8 cellular contexts compared by ENCODE assay signal in the genomic region with DNA sequence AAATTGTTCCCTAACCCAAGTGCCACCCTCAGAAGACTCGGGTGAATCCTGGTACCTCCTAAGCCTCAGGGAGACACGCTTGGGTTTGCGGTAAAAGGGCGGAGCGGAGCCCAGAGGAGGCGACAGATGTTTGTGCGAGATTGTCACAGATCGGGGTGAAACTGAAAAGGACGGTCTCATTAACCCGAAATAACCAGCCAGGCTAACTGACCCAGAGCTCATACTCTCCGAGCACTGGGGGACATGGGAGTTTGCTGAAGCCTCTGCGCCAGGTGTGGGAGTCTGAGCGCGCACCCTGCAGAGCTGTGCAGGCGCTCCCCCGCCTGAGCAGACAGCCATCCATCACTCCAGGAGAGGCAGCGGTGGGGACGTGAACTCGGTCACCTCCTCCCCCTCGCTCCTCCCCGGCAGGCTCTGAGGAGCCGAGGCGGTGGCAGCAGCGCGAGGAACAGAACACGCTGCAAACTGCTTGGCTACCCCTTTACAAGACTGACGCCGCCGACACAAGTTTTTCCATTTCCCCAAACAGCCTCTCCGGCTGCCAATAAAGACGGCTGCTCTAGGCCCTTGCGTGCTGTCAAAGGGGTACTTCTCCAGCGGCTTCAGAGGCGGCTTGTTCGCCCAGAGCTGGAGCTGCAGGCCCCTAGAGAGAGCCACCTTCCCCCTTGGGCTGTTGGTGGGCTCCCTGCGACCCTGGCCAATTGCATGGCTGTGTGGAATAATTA. TPM values are rescaled to one million over a fixed set of nuclear protein-coding genes. Genes with fewer than 3 reads are reported as not detected.
A peak's percentile ranks its signal among the peaks of the same experiment; 100 is the strongest.
DNase-seq lines count a peak whose midpoint lies in the region; ATAC-seq and TF ChIP-seq lines count a peak whose summit lies in the region.

No MANE protein-coding gene starts in this region.

- peaks cover 4% of the 10 kb centered on the region for H3K9me3 Mint-ChIP-seq in glutamatergic neuron (ENCODE audit: unreplicated experiment)

- TF ChIP-seq CTCF in BE2C (IDR thresholded peaks at IDR 0.05; ENCODE audit: low read depth, low read length) = no peak
- no peak for TF ChIP-seq CTCF in glutamatergic neuron (IDR thresholded peaks at IDR 0.05; ENCODE audit: partially characterized antibody, unreplicated experiment)
- no peak for TF ChIP-seq CTCF in adrenal gland (IDR thresholded peaks at IDR 0.05)

- no peak overlapping the region for H3K4me2 ChIP-seq in neuronal stem cell (ENCODE audit: insufficient read depth, low read length, poor library complexity, severe bottlenecking)

- H3K36me3 ChIP-seq in BE2C (no peaks in the 10 kb centered on the region), neuronal stem cell (replicated peaks in 1 of 2; ENCODE audit: control insufficient read depth in 2 of 2, insufficient read depth in 2 of 2, low read length in 2 of 2) (no peaks in the 10 kb centered on the region), adrenal gland (replicated peaks in 1 of 2) (no peaks in the 10 kb centered on the region)

- peaks cover 46% of the 10 kb centered on the region for H3K4me1 Mint-ChIP-seq in glutamatergic neuron (ENCODE audit: low read depth, unreplicated experiment)

- H3K4me3 ChIP-seq in BE2C (ENCODE audit: low read depth, low read length) (no peak overlapping the region), neuronal stem cell (ENCODE audit: low read length in 2 of 2) (peak overlapping the region in 1 of 2 donors; percentile 49), adrenal gland (no peak overlapping the region)

- peak overlapping the region; percentile 73 for H2AK5ac ChIP-seq in neuronal stem cell (ENCODE audit: low read depth, low read length)

- peak overlapping the region; percentile 46 for H2BK15ac ChIP-seq in neuronal stem cell (ENCODE audit: low read length)

- H2BK12ac ChIP-seq in neuronal stem cell (ENCODE audit: low read length) = peak overlapping the region; percentile 24

- no peak overlapping the region for H3K23ac ChIP-seq in neuronal stem cell (ENCODE audit: low read depth, low read length, poor library complexity)

- H3K27ac ChIP-seq in neuronal stem cell (replicated peaks; ENCODE audit: low read length) = no peak overlapping the region
- H3K27ac ChIP-seq in adrenal gland = no peak overlapping the region

- WGBS in neuronal stem cell (ENCODE audit: extremely low coverage in 2 of 2, insufficient read length in 2 of 2, insufficient replicate concordance in 1 of 2), 2 donors = no CpG with 5 or more reads among the region's 36 CpGs
- 16 to 27% (median 23%) methylated on average over 15 to 36 of the region's 36 CpGs for WGBS in adrenal gland, 4 donors

- DNase-seq in BE2C (peak; percentile 30), OCI-M2 (lab: John Stamatoyannopoulos, UW; ENCODE audit: unreplicated experiment) (peak; percentile 53), neuronal stem cell (ENCODE audit: low spot score) (no peak), glutamatergic neuron (no peak), adrenal gland (no peak)

- intact Hi-C loops in adrenal gland (cut with DNase I) = no loop called here

- no peak overlapping the region for H4K8ac ChIP-seq in neuronal stem cell (ENCODE audit: low read depth, low read length)

- H3K9me3 ChIP-seq in BE2C (no peaks in the 10 kb centered on the region), neuronal stem cell (replicated peaks in 1 of 2; ENCODE audit: control insufficient read depth in 2 of 2, insufficient read depth in 1 of 2, low read depth in 1 of 2, low read length in 2 of 2) (peaks cover 3 to 8% of the 10 kb centered on the region in 2 donors), adrenal gland (replicated peaks in 1 of 3) (no peaks in the 10 kb centered on the region)

- H3K27me3 ChIP-seq in BE2C = peaks cover 8% of the 10 kb centered on the region; the same call in 1 of the 2 replicates
- peaks cover 0 to 86% (median 4%) of the 10 kb centered on the region in 3 experiments for H3K27me3 ChIP-seq in neuronal stem cell (ENCODE audit: control insufficient read depth in 3 of 3, insufficient read depth in 3 of 3, low read depth in 1 of 3, low read length in 3 of 3)
- H3K27me3 ChIP-seq in adrenal gland = peaks cover 67% of the 10 kb centered on the region

- no peak overlapping the region for H3K4me3 Mint-ChIP-seq in glutamatergic neuron (ENCODE audit: unreplicated experiment)

- no peak overlapping the region for H3K4ac ChIP-seq in neuronal stem cell (ENCODE audit: low read length)

- H4K91ac ChIP-seq in neuronal stem cell (ENCODE audit: low read depth, low read length, poor library complexity) = no peak overlapping the region

- H3K27ac Mint-ChIP-seq in glutamatergic neuron (ENCODE audit: unreplicated experiment) = no peak overlapping the region

- H3K36me3 Mint-ChIP-seq in glutamatergic neuron (ENCODE audit: unreplicated experiment) = no peaks in the 10 kb centered on the region

- peak overlapping the region; percentile 14 for H2BK5ac ChIP-seq in neuronal stem cell (ENCODE audit: low read length)

- no peak overlapping the region for H3K9ac ChIP-seq in neuronal stem cell (ENCODE audit: low read depth, low read length, poor library complexity)

- peak overlapping the region; percentile 69 for H3K18ac ChIP-seq in neuronal stem cell (ENCODE audit: low read length)

- peaks cover 2% of the 10 kb centered on the region for H3K27me3 Mint-ChIP-seq in glutamatergic neuron (ENCODE audit: unreplicated experiment)

- H2BK120ac ChIP-seq in neuronal stem cell (ENCODE audit: low read depth, low read length) = no peak overlapping the region

- ATAC-seq in GM18907 (IDR thresholded peaks at IDR 0.05; ENCODE audit: unreplicated experiment) (peak; percentile 71), HG03066 (IDR thresholded peaks at IDR 0.05; ENCODE audit: low read depth, unreplicated experiment) (peak; percentile 93), HG03025 (IDR thresholded peaks at IDR 0.05; ENCODE audit: low FRiP score, unreplicated experiment) (no peak)

- no peak for TF ChIP-seq POLR2A in adrenal gland (IDR thresholded peaks at IDR 0.05)

- peak overlapping the region; percentile 33 for H2AFZ ChIP-seq in neuronal stem cell (ENCODE audit: low read length)

- H3K4me1 ChIP-seq in BE2C (no peaks in the 10 kb centered on the region), neuronal stem cell (ENCODE audit: control insufficient read depth in 2 of 2, insufficient read depth in 1 of 2, low read depth in 1 of 2, low read length in 2 of 2) (peaks cover 3 to 14% of the 10 kb centered on the region in 2 donors), adrenal gland (replicated peaks in 1 of 2) (peaks cover 0 to 11% of the 10 kb centered on the region in 2 donors)

- H3K14ac ChIP-seq in neuronal stem cell (ENCODE audit: low read length) = no peak overlapping the region

- H3K79me1 ChIP-seq in neuronal stem cell (ENCODE audit: low read depth, low read length) = no peaks in the 10 kb centered on the region

RNA-seq across cellular contexts. Expression of gene RRAGC, which starts 43.5 kb away (rescaled TPM):
- polyA plus RNA-seq in BE2C (2012; ENCODE audit: insufficient read depth, insufficient read length, low read depth) = 14.0 TPM
- polyA plus RNA-seq in neuronal stem cell (2013, experiment 1 of 2) = 15.3 TPM
- 15.6 TPM for polyA plus RNA-seq in neuronal stem cell (2013, experiment 2 of 2)
- total RNA-seq in glutamatergic neuron (ENCODE audit: unreplicated experiment) (20.6 TPM), adrenal gland (10 to 100 TPM in 7 of 8 donors, 1 to 10 TPM in 1; 8.8 to 27.7 (median 20.5) TPM)
- polyA plus RNA-seq in adrenal gland = 10 to 100 TPM in 1 of 3 donors, 1 to 10 TPM in 2; 7.5 to 28.8 (median 9.8) TPM

RNA-seq across cellular contexts. Expression of gene MYCBP, which starts 57.1 kb away (rescaled TPM):
- polyA plus RNA-seq in BE2C (2012; ENCODE audit: insufficient read depth, insufficient read length, low read depth) = 7.1 TPM
- 29.6 TPM for polyA plus RNA-seq in neuronal stem cell (2013, experiment 1 of 2)
- polyA plus RNA-seq in neuronal stem cell (2013, experiment 2 of 2) = 29.0 TPM
- total RNA-seq in glutamatergic neuron (ENCODE audit: unreplicated experiment) (6.6 TPM), adrenal gland (10 to 100 TPM in 7 of 8 donors, 1 to 10 TPM in 1; 6.8 to 97.3 (median 19.8) TPM)
- 10 to 100 TPM in 1 of 3 donors, 1 to 10 TPM in 2; 5.5 to 36.1 (median 7.7) TPM for polyA plus RNA-seq in adrenal gland

Comparison
In these comparisons a context has a peak if more than half of its experiments do, and no peak if none do; other contexts are left out.
1. DNase-seq: peak in BE2C (single experiment) and OCI-M2 (single experiment); none in neuronal stem cell (single experiment), glutamatergic neuron (single experiment) and adrenal gland (0 of 7).